9 cellular contexts compared by ENCODE assay signal in genomic region chr12:46470039-46470627, GRCh38.
A peak's percentile ranks its signal among the peaks of the same experiment; 100 is the strongest.
DNase-seq lines count a peak whose midpoint lies in the region; ATAC-seq and TF ChIP-seq lines count a peak whose summit lies in the region.
"Had no signal": no experiment of that assay in that cellular context is flagged by ENCODE, and none has a peak within 500 bp of the region (broad histone marks: within the 10 kb centered on the region; RNA-seq: fewer than 3 reads in every experiment).

No MANE protein-coding gene starts in this region.

- H3K36me3 ChIP-seq in gastrocnemius medialis: no peaks in the 10 kb centered on the region

- H3K9me3 Mint-ChIP-seq in activated CD4-positive, alpha-beta T cell treated with anti-CD3 and anti-CD28 coated beads for 36 hours (ENCODE audit: low read depth): no peaks in the 10 kb centered on the region
- H3K9me3 Mint-ChIP-seq in T-cell: peaks cover 0 to 4% (median 0%) of the 10 kb centered on the region in 3 donors
- H3K9me3 Mint-ChIP-seq in nephron progenitor cell: no peaks in the 10 kb centered on the region

- peaks cover 56 to 57% of the 10 kb centered on the region in 2 donors for H3K4me1 ChIP-seq in gastrocnemius medialis

- peaks cover 17% of the 10 kb centered on the region for H3K4me1 Mint-ChIP-seq in activated CD4-positive, alpha-beta T cell treated with anti-CD3 and anti-CD28 coated beads for 36 hours
- H3K4me1 Mint-ChIP-seq in T-cell (peaks cover 21 to 24% (median 22%) of the 10 kb centered on the region in 3 donors), nephron progenitor cell (peaks cover 5% of the 10 kb centered on the region)

- peak; percentile 91 for ATAC-seq in activated CD4-positive, alpha-beta T cell treated with anti-CD3 and anti-CD28 coated beads for 36 hours
- ATAC-seq in HG02623 (IDR thresholded peaks at IDR 0.05; ENCODE audit: unreplicated experiment) (peak; percentile 58), T-cell (replicated peaks in 1 of 4) (peak; percentile 55 to 92 (median 71)), gastrocnemius medialis (no peak)

- H3K27ac ChIP-seq in gastrocnemius medialis: peak overlapping the region; percentile 17 to 83 (median 79)
- H3K27ac ChIP-seq: RWPE1 had no signal

- H3K9me3 ChIP-seq in gastrocnemius medialis: no peaks in the 10 kb centered on the region

- peak overlapping the region; percentile 37 for H3K27ac Mint-ChIP-seq in activated CD4-positive, alpha-beta T cell treated with anti-CD3 and anti-CD28 coated beads for 36 hours
- H3K27ac Mint-ChIP-seq in T-cell: peak overlapping the region; percentile 74 to 79
- H3K27ac Mint-ChIP-seq in nephron progenitor cell: no peak overlapping the region

- H3K27me3 ChIP-seq in gastrocnemius medialis: no peaks in the 10 kb centered on the region

- POLR2A ChIA-PET in activated CD4-positive, alpha-beta T cell treated with anti-CD3 and anti-CD28 coated beads for 36 hours (lab: Charles Lee): no interaction called here
- POLR2A ChIA-PET in T-cell (lab: Charles Lee): interaction anchor here in 1 of 2 donors (0.6 kb wide), 1 partner anchor 15 kb away, joined by 4 read pairs; no protein-coding TSS in a partner anchor

- intact Hi-C loops in activated CD4-positive, alpha-beta T cell treated with anti-CD3 and anti-CD28 coated beads for 36 hours (cut with DNase I, micrococcal nuclease): loop anchor here in 1 of 2 experiments (5.0 kb wide), 1 partner anchor 47 kb away; no protein-coding TSS in a partner anchor
- intact Hi-C loops in gastrocnemius medialis (cut with DNase I; ENCODE audit: low total_unique reads): loop anchor here (5.0 to 10.0 kb wide), 4 partner anchors 67 to 305 kb away; no protein-coding TSS in a partner anchor

- DNase-seq in activated CD4-positive, alpha-beta T cell treated with anti-CD3 and anti-CD28 coated beads for 36 hours: peak; percentile 52
- no peak for DNase-seq in activated CD4-positive, alpha-beta T cell treated with anti-CD3 and anti-CD28 coated beads, Interleukin-2, amount 50 U/mL, for 4 hours
- peak in 4 of 34 experiments; percentile 4 to 21 (median 10) for DNase-seq in T-cell
- DNase-seq in gastrocnemius medialis: no peak
- DNase-seq in iPS-NIHi7 (ENCODE audit: extremely low spot score): no peak
- DNase-seq in nephron progenitor cell: no peak
- no peak for DNase-seq in T1000 (lab: John Stamatoyannopoulos, UW)

- peak overlapping the region; percentile 30 for H3K4me3 Mint-ChIP-seq in activated CD4-positive, alpha-beta T cell treated with anti-CD3 and anti-CD28 coated beads for 36 hours
- H3K4me3 Mint-ChIP-seq in T-cell: peak overlapping the region in 2 of 3 donors; percentile 10 to 63
- H3K4me3 Mint-ChIP-seq in nephron progenitor cell: no peak overlapping the region

- no peak for TF ChIP-seq CTCF in gastrocnemius medialis (IDR thresholded peaks at IDR 0.05 in 4 of 5, conservative IDR thresholded peaks at IDR 0.05 in 1 of 5)
- TF ChIP-seq CTCF in nephron progenitor cell (IDR thresholded peaks at IDR 0.05): no peak

- CTCF ChIA-PET in activated CD4-positive, alpha-beta T cell treated with anti-CD3 and anti-CD28 coated beads for 36 hours (lab: Charles Lee): interaction anchor here (0.8 to 1.7 kb wide), 4 partner anchors 10 to 53 kb away, joined by 3 to 7 read pairs (median 4); no protein-coding TSS in a partner anchor
- CTCF ChIA-PET in T-cell (lab: Charles Lee): interaction anchor here in 1 of 2 donors (0.7 to 1.1 kb wide), 3 partner anchors 10 to 115 kb away, joined by 3 to 4 read pairs (median 3); no protein-coding TSS in a partner anchor

- H3K27me3 Mint-ChIP-seq in activated CD4-positive, alpha-beta T cell treated with anti-CD3 and anti-CD28 coated beads for 36 hours: no peaks in the 10 kb centered on the region
- no peaks in the 10 kb centered on the region for H3K27me3 Mint-ChIP-seq in T-cell
- H3K27me3 Mint-ChIP-seq in nephron progenitor cell (ENCODE audit: low read depth, poor library complexity): peaks cover 2% of the 10 kb centered on the region

- H3K4me3 ChIP-seq in gastrocnemius medialis: no peak overlapping the region

- in situ Hi-C loops in gastrocnemius medialis (cut with MboI; ENCODE audit: low sequenced_read_pairs in 4 of 4): no loop called here

- H3K36me3 Mint-ChIP-seq in activated CD4-positive, alpha-beta T cell treated with anti-CD3 and anti-CD28 coated beads for 36 hours (ENCODE audit: low read depth): no peaks in the 10 kb centered on the region
- no peaks in the 10 kb centered on the region for H3K36me3 Mint-ChIP-seq in T-cell
- no peaks in the 10 kb centered on the region for H3K36me3 Mint-ChIP-seq in nephron progenitor cell (ENCODE audit: low read depth)

- no peak for TF ChIP-seq POLR2A in gastrocnemius medialis (IDR thresholded peaks at IDR 0.05)

Comparison
In these comparisons a context has a peak if more than half of its experiments do, and no peak if none do; other contexts are left out.
1. ATAC-seq: peak in activated CD4-positive, alpha-beta T cell treated with anti-CD3 and anti-CD28 coated beads for 36 hours (single experiment), HG02623 (single experiment) and T-cell (4 of 4); none in gastrocnemius medialis (0 of 2).